Comparison of ENCODE assay signal across 20 cellular contexts in the genomic region with DNA sequence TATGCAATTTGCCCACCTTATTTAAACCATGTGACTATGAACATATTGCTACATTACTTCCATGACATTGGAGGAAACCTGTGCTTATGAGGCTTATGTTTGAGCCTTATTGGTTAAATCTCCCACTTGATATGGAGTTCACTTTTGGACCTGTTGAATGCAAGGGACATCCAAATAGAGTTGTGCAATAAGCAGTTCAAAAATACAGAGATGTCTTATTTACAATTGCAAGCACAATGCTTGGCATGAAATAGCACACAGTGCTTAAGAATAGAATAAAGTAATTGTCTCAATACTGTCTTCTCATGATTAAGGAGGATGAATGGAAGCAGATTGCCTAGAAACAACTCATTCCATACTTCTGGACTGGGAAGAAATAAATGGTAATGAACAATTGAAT.
DNase-seq lines count a peak whose midpoint lies in the region; ATAC-seq, FAIRE-seq and TF ChIP-seq lines count a peak whose summit lies in the region.
"Had no signal": no experiment of that assay in that cellular context is flagged by ENCODE, and none has a peak within 500 bp of the region (broad histone marks: within the 10 kb centered on the region; RNA-seq: fewer than 3 reads in every experiment).

No MANE protein-coding gene starts in this region.

- H3K9me3 ChIP-seq in right atrium auricular region (no peaks in the 10 kb centered on the region), left ventricle myocardium inferior (replicated peaks) (no peaks in the 10 kb centered on the region), liver (ENCODE audit: control insufficient read depth in 4 of 4, low read length in 3 of 4) (no peaks in the 10 kb centered on the region), pancreas (no peaks in the 10 kb centered on the region)

- H3K9ac ChIP-seq in liver (ENCODE audit: low read depth in 1 of 2, low read length in 2 of 2) = no peak overlapping the region
- H3K9ac ChIP-seq: BLaER1 treated with 17β-estradiol and CSF1 and Interleukin-3, amounts not matched to agents 10 nM and 100 nM had no signal

- TF ChIP-seq CTCF in right atrium auricular region (IDR thresholded peaks at IDR 0.05) (no peak), left ventricle myocardium inferior (IDR thresholded peaks at IDR 0.05; ENCODE audit: borderline replicate concordance) (no peak), liver (IDR thresholded peaks at IDR 0.05; ENCODE audit: low read depth, low read length, missing input control) (no peak), pancreas (IDR thresholded peaks at IDR 0.05) (no peak)

- no peaks in the 10 kb centered on the region for H3K36me3 ChIP-seq in right atrium auricular region
- no peaks in the 10 kb centered on the region for H3K36me3 ChIP-seq in left ventricle myocardium inferior
- H3K36me3 ChIP-seq in liver (ENCODE audit: control insufficient read depth in 4 of 4, insufficient read depth in 3 of 4, low read depth in 1 of 4, low read length in 3 of 4) = no peaks in the 10 kb centered on the region
- H3K36me3 ChIP-seq in pancreas = no peaks in the 10 kb centered on the region
- H3K36me3 ChIP-seq: BLaER1 treated with 17β-estradiol and CSF1 and Interleukin-3, amounts not matched to agents 10 nM and 100 nM had no signal

- FAIRE-seq in pancreas (lab: Jason Lieb, UNC) = no peak
- FAIRE-seq: GM12878, HTR-8/SVneo had no signal

- DNase-seq in Right ventricle myocardium inferior (ENCODE audit: missing footprints) = no peak
- DNase-seq in right atrium auricular region (ENCODE audit: low spot score) = no peak
- peak; percentile 59 for DNase-seq in OCI-M1 (lab: John Stamatoyannopoulos, UW)
- DNase-seq in left ventricle myocardium inferior = no peak
- no peak for DNase-seq in foreskin melanocyte
- DNase-seq in pancreas = no peak
- no peak for DNase-seq in ecto neural progenitor cell (ENCODE audit: low spot score)
- DNase-seq: Calu3; CD8-positive, alpha-beta T cell; DMS53; DND-41; EL; GOT3; H7; HFFc6 had no signal

- ATAC-seq in Right ventricle myocardium inferior (peak; percentile 30), pancreas (no peak)
- ATAC-seq: CD8-positive, alpha-beta T cell; GM12878; HCT116 had no signal

- H3K27ac ChIP-seq in right atrium auricular region = no peak overlapping the region
- peak overlapping the region; percentile 83 for H3K27ac ChIP-seq in left ventricle myocardium inferior (replicated peaks)
- H3K27ac ChIP-seq in liver (ENCODE audit: low read depth in 1 of 2, low read length in 2 of 2) = no peak overlapping the region
- no peak overlapping the region for H3K27ac ChIP-seq in pancreas
- H3K27ac ChIP-seq: BLaER1 treated with 17β-estradiol and CSF1 and Interleukin-3, amounts not matched to agents 10 nM and 100 nM had no signal

- TF ChIP-seq RAD21 in liver (IDR thresholded peaks at IDR 0.05) = peak in 1 of 2 donors; percentile 14

- no peak overlapping the region for H3K4me3 ChIP-seq in right atrium auricular region
- H3K4me3 ChIP-seq in left ventricle myocardium inferior = no peak overlapping the region
- no peak overlapping the region for H3K4me3 ChIP-seq in liver (ENCODE audit: low read depth in 1 of 3, low read length in 3 of 3)
- H3K4me3 ChIP-seq in pancreas = no peak overlapping the region
- H3K4me3 ChIP-seq: BLaER1 treated with 17β-estradiol and CSF1 and Interleukin-3, amounts not matched to agents 10 nM and 100 nM; GM12878 had no signal

- no peaks in the 10 kb centered on the region for H3K27me3 ChIP-seq in right atrium auricular region
- no peaks in the 10 kb centered on the region for H3K27me3 ChIP-seq in left ventricle myocardium inferior (ENCODE audit: low read depth)
- no peaks in the 10 kb centered on the region for H3K27me3 ChIP-seq in liver (ENCODE audit: control insufficient read depth in 4 of 4, insufficient read depth in 4 of 4, low read length in 3 of 4)
- no peaks in the 10 kb centered on the region for H3K27me3 ChIP-seq in pancreas
- H3K27me3 ChIP-seq: BLaER1 treated with 17β-estradiol and CSF1 and Interleukin-3, amounts not matched to agents 10 nM and 100 nM had no signal

- intact Hi-C loops in Right ventricle myocardium inferior (cut with DNase I) = loop anchor here (1.0 kb wide), 1 partner anchor 110 kb away; no protein-coding TSS in a partner anchor
- intact Hi-C loops in left ventricle myocardium inferior (cut with micrococcal nuclease) = no loop called here
- intact Hi-C loops in pancreas (cut with DNase I) = no loop called here

- H3K4me1 ChIP-seq in right atrium auricular region (no peaks in the 10 kb centered on the region), left ventricle myocardium inferior (peaks cover 29% of the 10 kb centered on the region), liver (ENCODE audit: control insufficient read depth in 4 of 4, insufficient read depth in 4 of 4, low read length in 3 of 4) (peaks cover 2 to 25% (median 21%) of the 10 kb centered on the region in 4 donors), pancreas (no peaks in the 10 kb centered on the region)
- H3K4me1 ChIP-seq: BLaER1 treated with 17β-estradiol and CSF1 and Interleukin-3, amounts not matched to agents 10 nM and 100 nM had no signal

TF ChIP-seq in liver, 16 proteins besides CTCF, POLR2A, EP300 and RAD21:
- TF ChIP-seq JUND (IDR thresholded peaks at IDR 0.05) = peak in 1 of 2 donors; percentile 23
- peak; percentile 81 for TF ChIP-seq FOXA2 (IDR thresholded peaks at IDR 0.05)
- TF ChIP-seq, protein P1, sequence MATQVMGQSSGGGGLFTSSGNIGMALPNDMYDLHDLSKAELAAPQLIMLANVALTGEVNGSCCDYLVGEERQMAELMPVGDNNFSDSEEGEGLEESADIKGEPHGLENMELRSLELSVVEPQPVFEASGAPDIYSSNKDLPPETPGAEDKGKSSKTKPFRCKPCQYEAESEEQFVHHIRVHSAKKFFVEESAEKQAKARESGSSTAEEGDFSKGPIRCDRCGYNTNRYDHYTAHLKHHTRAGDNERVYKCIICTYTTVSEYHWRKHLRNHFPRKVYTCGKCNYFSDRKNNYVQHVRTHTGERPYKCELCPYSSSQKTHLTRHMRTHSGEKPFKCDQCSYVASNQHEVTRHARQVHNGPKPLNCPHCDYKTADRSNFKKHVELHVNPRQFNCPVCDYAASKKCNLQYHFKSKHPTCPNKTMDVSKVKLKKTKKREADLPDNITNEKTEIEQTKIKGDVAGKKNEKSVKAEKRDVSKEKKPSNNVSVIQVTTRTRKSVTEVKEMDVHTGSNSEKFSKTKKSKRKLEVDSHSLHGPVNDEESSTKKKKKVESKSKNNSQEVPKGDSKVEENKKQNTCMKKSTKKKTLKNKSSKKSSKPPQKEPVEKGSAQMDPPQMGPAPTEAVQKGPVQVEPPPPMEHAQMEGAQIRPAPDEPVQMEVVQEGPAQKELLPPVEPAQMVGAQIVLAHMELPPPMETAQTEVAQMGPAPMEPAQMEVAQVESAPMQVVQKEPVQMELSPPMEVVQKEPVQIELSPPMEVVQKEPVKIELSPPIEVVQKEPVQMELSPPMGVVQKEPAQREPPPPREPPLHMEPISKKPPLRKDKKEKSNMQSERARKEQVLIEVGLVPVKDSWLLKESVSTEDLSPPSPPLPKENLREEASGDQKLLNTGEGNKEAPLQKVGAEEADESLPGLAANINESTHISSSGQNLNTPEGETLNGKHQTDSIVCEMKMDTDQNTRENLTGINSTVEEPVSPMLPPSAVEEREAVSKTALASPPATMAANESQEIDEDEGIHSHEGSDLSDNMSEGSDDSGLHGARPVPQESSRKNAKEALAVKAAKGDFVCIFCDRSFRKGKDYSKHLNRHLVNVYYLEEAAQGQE (IDR thresholded peaks at IDR 0.05) = no peak
- TF ChIP-seq, protein P2, sequence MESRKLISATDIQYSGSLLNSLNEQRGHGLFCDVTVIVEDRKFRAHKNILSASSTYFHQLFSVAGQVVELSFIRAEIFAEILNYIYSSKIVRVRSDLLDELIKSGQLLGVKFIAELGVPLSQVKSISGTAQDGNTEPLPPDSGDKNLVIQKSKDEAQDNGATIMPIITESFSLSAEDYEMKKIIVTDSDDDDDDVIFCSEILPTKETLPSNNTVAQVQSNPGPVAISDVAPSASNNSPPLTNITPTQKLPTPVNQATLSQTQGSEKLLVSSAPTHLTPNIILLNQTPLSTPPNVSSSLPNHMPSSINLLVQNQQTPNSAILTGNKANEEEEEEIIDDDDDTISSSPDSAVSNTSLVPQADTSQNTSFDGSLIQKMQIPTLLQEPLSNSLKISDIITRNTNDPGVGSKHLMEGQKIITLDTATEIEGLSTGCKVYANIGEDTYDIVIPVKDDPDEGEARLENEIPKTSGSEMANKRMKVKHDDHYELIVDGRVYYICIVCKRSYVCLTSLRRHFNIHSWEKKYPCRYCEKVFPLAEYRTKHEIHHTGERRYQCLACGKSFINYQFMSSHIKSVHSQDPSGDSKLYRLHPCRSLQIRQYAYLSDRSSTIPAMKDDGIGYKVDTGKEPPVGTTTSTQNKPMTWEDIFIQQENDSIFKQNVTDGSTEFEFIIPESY (IDR thresholded peaks at IDR 0.05) = peak; percentile 21
- TF ChIP-seq FOXA1 (IDR thresholded peaks at IDR 0.05) = peak; percentile 58
- peak in 1 of 2 donors; percentile 71 for TF ChIP-seq RXRA (IDR thresholded peaks at IDR 0.05)
- peak; percentile 18 to 73 for TF ChIP-seq HNF4A (conservative IDR thresholded peaks at IDR 0.05)
- no peak for TF ChIP-seq GABPA (IDR thresholded peaks at IDR 0.05 in 1 of 2, conservative IDR thresholded peaks at IDR 0.05 in 1 of 2)
